Comparison of ENCODE assay signal across 18 cellular contexts in the genomic region with DNA sequence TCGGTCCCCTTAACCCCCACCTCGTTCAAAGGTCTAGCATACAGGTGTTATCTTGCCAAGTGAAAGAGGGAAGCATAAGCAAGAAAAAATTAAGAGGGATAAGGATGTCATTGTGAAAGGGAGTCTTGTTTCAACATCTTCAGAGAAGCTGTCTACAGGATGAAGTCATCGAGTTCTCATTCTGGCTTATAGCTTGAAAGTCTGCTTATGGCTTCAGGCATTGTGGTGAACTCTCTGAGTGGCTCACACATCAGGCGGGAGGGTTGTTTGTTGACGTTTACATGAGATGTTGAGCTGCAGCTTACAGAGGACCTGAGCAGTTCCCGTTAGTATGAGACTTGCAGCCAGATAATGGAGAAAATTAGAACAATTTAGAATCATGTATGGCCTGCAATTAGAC. TPM values are rescaled to one million over a fixed set of nuclear protein-coding genes. Genes with fewer than 3 reads are reported as not detected.
DNase-seq lines count a peak whose midpoint lies in the region; ATAC-seq and TF ChIP-seq lines count a peak whose summit lies in the region.
"Had no signal": no experiment of that assay in that cellular context is flagged by ENCODE, and none has a peak within 500 bp of the region (broad histone marks: within the 10 kb centered on the region; RNA-seq: fewer than 3 reads in every experiment).

No MANE protein-coding gene starts in this region.

- H2AFZ ChIP-seq in trophoblast cell (ENCODE audit: insufficient read depth, low read length, poor library complexity), result no peak overlapping the region

- no peak overlapping the region for H3K23ac ChIP-seq in trophoblast cell (ENCODE audit: low read length)

- H2AK5ac ChIP-seq in trophoblast cell (ENCODE audit: low read length), result no peak overlapping the region

- H3K18ac ChIP-seq in trophoblast cell (ENCODE audit: low read length), result no peak overlapping the region

- no peak overlapping the region for H4K12ac ChIP-seq in trophoblast cell (ENCODE audit: low read depth, low read length)

- H3K79me2 ChIP-seq in trophoblast cell (ENCODE audit: control insufficient read depth, insufficient read depth, low read length, poor library complexity), result no peaks in the 10 kb centered on the region

- H3K79me1 ChIP-seq in trophoblast cell (ENCODE audit: low read length), result no peaks in the 10 kb centered on the region

- no peaks in the 10 kb centered on the region for H3K9me3 ChIP-seq in trophoblast cell (ENCODE audit: insufficient read depth, low read depth, low read length)
- H3K9me3 ChIP-seq in upper lobe of right lung, result no peaks in the 10 kb centered on the region
- H3K9me3 ChIP-seq: adrenal gland, SJSA1, transverse colon had no signal

- no peak overlapping the region for H3K9ac ChIP-seq in trophoblast cell (ENCODE audit: low read length)

- no peak overlapping the region for H3K14ac ChIP-seq in trophoblast cell (ENCODE audit: low read length)

- no peaks in the 10 kb centered on the region for H3K36me3 ChIP-seq in trophoblast cell (ENCODE audit: control insufficient read depth in 1 of 2, insufficient read depth in 2 of 2, low read length in 2 of 2)
- H3K36me3 ChIP-seq in upper lobe of right lung, result no peaks in the 10 kb centered on the region
- H3K36me3 ChIP-seq: adrenal gland, SJSA1, transverse colon had no signal

- H2BK120ac ChIP-seq in trophoblast cell (ENCODE audit: insufficient read depth, low read length, poor library complexity), result no peak overlapping the region

- no peak for TF ChIP-seq CTCF in upper lobe of right lung (IDR thresholded peaks at IDR 0.05)

- H2BK5ac ChIP-seq in trophoblast cell (ENCODE audit: low read depth, low read length, poor library complexity), result no peak overlapping the region

- ATAC-seq in upper lobe of right lung (no peak), GM21381 (IDR thresholded peaks at IDR 0.05; ENCODE audit: unreplicated experiment) (no peak)
- ATAC-seq: WTC11 had no signal

- no peak overlapping the region for H4K8ac ChIP-seq in trophoblast cell (ENCODE audit: low read depth, low read length)

- H2BK12ac ChIP-seq in trophoblast cell (ENCODE audit: low read length), result no peak overlapping the region

- H3K4me3 ChIP-seq in trophoblast cell (ENCODE audit: low read depth, low read length), result no peak overlapping the region
- H3K4me3 ChIP-seq in upper lobe of right lung, result no peak overlapping the region
- H3K4me3 ChIP-seq: adrenal gland, SJSA1, transverse colon had no signal

- H3K4ac ChIP-seq in trophoblast cell (ENCODE audit: low read depth, low read length), result no peak overlapping the region

- DNase-seq in NCI-H2029 (lab: John Stamatoyannopoulos, UW) (peak; percentile 1), NCI-H2029 treated with DMSO at 0.1 percent for 48 hours (lab: John Stamatoyannopoulos, UW) (no peak), NCI-H226 (peak; percentile 47), dedifferentiated amniotic fluid mesenchymal stem cell (ENCODE audit: extremely low spot score) (peak; percentile 72), trophoblast cell (peak; percentile 42 to 73), upper lobe of right lung (no peak), NCI-H526 treated with DMSO at 0.1 percent for 48 hours (lab: John Stamatoyannopoulos, UW) (no peak)
- DNase-seq: 8988T; activated T-cell treated with anti-CD3 and anti-CD28 coated beads for 4 hours; adrenal gland; NCI-H1417; occipital lobe; stimulated activated CD4-positive, alpha-beta T cell treated with anti-CD3 and anti-CD28 coated beads, Interleukin-15, amount 100 ng/mL, for 24 hours; transverse colon had no signal

- H3K4me2 ChIP-seq in trophoblast cell (ENCODE audit: low read length), result no peak overlapping the region

- H3K27me3 ChIP-seq in trophoblast cell (ENCODE audit: insufficient read depth, low read length) (no peaks in the 10 kb centered on the region), upper lobe of right lung (no peaks in the 10 kb centered on the region)
- H3K27me3 ChIP-seq: SJSA1, transverse colon had no signal

- no peak overlapping the region for H4K91ac ChIP-seq in trophoblast cell (ENCODE audit: low read depth, low read length)

- H3K27ac ChIP-seq in trophoblast cell (ENCODE audit: low read depth, low read length) (no peak overlapping the region), upper lobe of right lung (no peak overlapping the region)
- H3K27ac ChIP-seq: adrenal gland, SJSA1, transverse colon had no signal

- H3K4me1 ChIP-seq in trophoblast cell (ENCODE audit: control insufficient read depth in 1 of 2, insufficient read depth in 2 of 2, low read length in 2 of 2) (no peaks in the 10 kb centered on the region), upper lobe of right lung (no peaks in the 10 kb centered on the region)
- H3K4me1 ChIP-seq: adrenal gland, SJSA1, transverse colon had no signal

- no CpG with 5 or more reads among the region's 6 CpGs for WGBS in trophoblast cell (ENCODE audit: extremely low coverage, insufficient coverage, insufficient read length)

- intact Hi-C loops in upper lobe of right lung (cut with DNase I), result no loop called here

RNA-seq across cellular contexts. Expression of a gene that starts 16.6 kb away (rescaled TPM):
- polyA plus RNA-seq in trophoblast cell (2013), result not detected in 2 replicates
- total RNA-seq in upper lobe of right lung, result not detected
- total RNA-seq: adrenal gland, H1, occipital lobe, SJSA1, transverse colon had no signal
- polyA plus RNA-seq: adrenal gland had no signal

RNA-seq across cellular contexts. Expression of a gene that starts 20.9 kb away (rescaled TPM):
- not detected in 2 replicates for polyA plus RNA-seq in trophoblast cell (2013)
- total RNA-seq in upper lobe of right lung, result not detected
- total RNA-seq: adrenal gland, H1, occipital lobe, SJSA1, transverse colon, WTC11 had no signal
- polyA plus RNA-seq: adrenal gland, H1 had no signal

RNA-seq across cellular contexts. Expression of a gene that starts 24.4 kb away (rescaled TPM):
- 0.04 and 0.12 TPM in 2 replicates for polyA plus RNA-seq in trophoblast cell (2013)
- total RNA-seq in upper lobe of right lung, result not detected
- total RNA-seq: H1, SJSA1, transverse colon, WTC11 had no signal

RNA-seq across cellular contexts. Expression of a gene that starts 29.9 kb away (rescaled TPM):
- 6.6 and 7.0 TPM in 2 replicates for polyA plus RNA-seq in trophoblast cell (2013)
- 15.8 TPM for total RNA-seq in upper lobe of right lung

Comparison
In these comparisons a context has a peak if more than half of its experiments do, and no peak if none do; other contexts are left out.
1. DNase-seq: peak in NCI-H2029 (single experiment), NCI-H226 (single experiment), dedifferentiated amniotic fluid mesenchymal stem cell (single experiment) and trophoblast cell (2 of 2); none in NCI-H2029 treated with DMSO at 0.1 percent for 48 hours (single experiment), upper lobe of right lung (single experiment) and NCI-H526 treated with DMSO at 0.1 percent for 48 hours (single experiment).